In the genomic region with DNA sequence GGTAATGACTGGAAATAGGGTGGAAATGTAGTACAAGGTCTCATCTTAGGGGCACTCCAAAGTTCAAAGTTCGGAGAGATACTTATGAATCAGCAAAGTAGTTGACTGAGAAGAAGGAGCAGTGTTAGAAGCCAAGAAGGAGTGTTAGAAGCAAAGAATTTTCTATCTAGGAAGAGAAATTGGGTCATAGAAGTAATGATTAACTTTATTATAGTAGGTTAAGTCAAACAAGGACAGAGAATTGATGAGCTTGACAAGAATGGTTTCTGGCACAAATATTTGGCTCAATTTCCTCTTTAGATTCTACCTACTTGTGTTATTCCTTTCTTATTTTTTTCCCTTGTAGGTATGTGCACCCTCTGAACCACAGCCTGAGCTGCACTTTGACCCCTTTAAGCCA, we compare ENCODE assay signal across 1 cellular context.
TF ChIP-seq lines count a peak whose summit lies in the region.

No MANE protein-coding gene starts in this region.

TF ChIP-seq in GM23338, 12 proteins besides CTCF, POLR2A, EP300 and RAD21:
- TF ChIP-seq POLR2AphosphoS5 (IDR thresholded peaks at IDR 0.05; ENCODE audit: low read depth) = no peak
- no peak for TF ChIP-seq ETS1 (IDR thresholded peaks at IDR 0.05)
- TF ChIP-seq STAT1 (IDR thresholded peaks at IDR 0.05; ENCODE audit: unreplicated experiment) = no peak
- TF ChIP-seq JUNB (IDR thresholded peaks at IDR 0.05; ENCODE audit: unreplicated experiment) = no peak
- TF ChIP-seq, protein P1, sequence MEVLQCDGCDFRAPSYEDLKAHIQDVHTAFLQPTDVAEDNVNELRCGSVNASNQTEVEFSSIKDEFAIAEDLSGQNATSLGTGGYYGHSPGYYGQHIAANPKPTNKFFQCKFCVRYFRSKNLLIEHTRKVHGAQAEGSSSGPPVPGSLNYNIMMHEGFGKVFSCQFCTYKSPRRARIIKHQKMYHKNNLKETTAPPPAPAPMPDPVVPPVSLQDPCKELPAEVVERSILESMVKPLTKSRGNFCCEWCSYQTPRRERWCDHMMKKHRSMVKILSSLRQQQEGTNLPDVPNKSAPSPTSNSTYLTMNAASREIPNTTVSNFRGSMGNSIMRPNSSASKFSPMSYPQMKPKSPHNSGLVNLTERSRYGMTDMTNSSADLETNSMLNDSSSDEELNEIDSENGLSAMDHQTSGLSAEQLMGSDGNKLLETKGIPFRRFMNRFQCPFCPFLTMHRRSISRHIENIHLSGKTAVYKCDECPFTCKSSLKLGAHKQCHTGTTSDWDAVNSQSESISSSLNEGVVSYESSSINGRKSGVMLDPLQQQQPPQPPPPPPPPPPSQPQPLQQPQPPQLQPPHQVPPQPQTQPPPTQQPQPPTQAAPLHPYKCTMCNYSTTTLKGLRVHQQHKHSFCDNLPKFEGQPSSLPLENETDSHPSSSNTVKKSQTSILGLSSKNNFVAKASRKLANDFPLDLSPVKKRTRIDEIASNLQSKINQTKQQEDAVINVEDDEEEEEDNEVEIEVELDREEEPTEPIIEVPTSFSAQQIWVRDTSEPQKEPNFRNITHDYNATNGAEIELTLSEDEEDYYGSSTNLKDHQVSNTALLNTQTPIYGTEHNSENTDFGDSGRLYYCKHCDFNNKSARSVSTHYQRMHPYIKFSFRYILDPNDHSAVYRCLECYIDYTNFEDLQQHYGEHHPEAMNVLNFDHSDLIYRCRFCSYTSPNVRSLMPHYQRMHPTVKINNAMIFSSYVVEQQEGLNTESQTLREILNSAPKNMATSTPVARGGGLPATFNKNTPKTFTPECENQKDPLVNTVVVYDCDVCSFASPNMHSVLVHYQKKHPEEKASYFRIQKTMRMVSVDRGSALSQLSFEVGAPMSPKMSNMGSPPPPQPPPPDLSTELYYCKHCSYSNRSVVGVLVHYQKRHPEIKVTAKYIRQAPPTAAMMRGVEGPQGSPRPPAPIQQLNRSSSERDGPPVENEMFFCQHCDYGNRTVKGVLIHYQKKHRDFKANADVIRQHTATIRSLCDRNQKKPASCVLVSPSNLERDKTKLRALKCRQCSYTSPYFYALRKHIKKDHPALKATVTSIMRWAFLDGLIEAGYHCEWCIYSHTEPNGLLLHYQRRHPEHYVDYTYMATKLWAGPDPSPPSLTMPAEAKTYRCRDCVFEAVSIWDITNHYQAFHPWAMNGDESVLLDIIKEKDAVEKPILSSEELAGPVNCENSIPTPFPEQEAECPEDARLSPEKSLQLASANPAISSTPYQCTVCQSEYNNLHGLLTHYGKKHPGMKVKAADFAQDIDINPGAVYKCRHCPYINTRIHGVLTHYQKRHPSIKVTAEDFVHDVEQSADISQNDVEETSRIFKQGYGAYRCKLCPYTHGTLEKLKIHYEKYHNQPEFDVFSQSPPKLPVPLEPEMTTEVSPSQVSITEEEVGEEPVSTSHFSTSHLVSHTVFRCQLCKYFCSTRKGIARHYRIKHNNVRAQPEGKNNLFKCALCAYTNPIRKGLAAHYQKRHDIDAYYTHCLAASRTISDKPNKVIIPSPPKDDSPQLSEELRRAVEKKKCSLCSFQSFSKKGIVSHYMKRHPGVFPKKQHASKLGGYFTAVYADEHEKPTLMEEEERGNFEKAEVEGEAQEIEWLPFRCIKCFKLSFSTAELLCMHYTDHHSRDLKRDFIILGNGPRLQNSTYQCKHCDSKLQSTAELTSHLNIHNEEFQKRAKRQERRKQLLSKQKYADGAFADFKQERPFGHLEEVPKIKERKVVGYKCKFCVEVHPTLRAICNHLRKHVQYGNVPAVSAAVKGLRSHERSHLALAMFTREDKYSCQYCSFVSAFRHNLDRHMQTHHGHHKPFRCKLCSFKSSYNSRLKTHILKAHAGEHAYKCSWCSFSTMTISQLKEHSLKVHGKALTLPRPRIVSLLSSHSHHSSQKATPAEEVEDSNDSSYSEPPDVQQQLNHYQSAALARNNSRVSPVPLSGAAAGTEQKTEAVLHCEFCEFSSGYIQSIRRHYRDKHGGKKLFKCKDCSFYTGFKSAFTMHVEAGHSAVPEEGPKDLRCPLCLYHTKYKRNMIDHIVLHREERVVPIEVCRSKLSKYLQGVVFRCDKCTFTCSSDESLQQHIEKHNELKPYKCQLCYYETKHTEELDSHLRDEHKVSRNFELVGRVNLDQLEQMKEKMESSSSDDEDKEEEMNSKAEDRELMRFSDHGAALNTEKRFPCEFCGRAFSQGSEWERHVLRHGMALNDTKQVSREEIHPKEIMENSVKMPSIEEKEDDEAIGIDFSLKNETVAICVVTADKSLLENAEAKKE (CRISPR knock-in tag; IDR thresholded peaks at IDR 0.05) = no peak
- no peak for TF ChIP-seq CREB1 (CRISPR knock-in tag; IDR thresholded peaks at IDR 0.05; ENCODE audit: low read depth)
- TF ChIP-seq EZH2 (IDR thresholded peaks at IDR 0.05; ENCODE audit: low read depth, unreplicated experiment) = no peak
- no peak for TF ChIP-seq ZNF331 (CRISPR knock-in tag; IDR thresholded peaks at IDR 0.05; ENCODE audit: low read depth)
- TF ChIP-seq NANOG (IDR thresholded peaks at IDR 0.05; ENCODE audit: borderline replicate concordance) = no peak
- no peak for TF ChIP-seq ZNF114 (CRISPR knock-in tag; IDR thresholded peaks at IDR 0.05)
- no peak for TF ChIP-seq EZH2phosphoT487 (IDR thresholded peaks at IDR 0.05; ENCODE audit: unreplicated experiment)
- TF ChIP-seq, protein P2, sequence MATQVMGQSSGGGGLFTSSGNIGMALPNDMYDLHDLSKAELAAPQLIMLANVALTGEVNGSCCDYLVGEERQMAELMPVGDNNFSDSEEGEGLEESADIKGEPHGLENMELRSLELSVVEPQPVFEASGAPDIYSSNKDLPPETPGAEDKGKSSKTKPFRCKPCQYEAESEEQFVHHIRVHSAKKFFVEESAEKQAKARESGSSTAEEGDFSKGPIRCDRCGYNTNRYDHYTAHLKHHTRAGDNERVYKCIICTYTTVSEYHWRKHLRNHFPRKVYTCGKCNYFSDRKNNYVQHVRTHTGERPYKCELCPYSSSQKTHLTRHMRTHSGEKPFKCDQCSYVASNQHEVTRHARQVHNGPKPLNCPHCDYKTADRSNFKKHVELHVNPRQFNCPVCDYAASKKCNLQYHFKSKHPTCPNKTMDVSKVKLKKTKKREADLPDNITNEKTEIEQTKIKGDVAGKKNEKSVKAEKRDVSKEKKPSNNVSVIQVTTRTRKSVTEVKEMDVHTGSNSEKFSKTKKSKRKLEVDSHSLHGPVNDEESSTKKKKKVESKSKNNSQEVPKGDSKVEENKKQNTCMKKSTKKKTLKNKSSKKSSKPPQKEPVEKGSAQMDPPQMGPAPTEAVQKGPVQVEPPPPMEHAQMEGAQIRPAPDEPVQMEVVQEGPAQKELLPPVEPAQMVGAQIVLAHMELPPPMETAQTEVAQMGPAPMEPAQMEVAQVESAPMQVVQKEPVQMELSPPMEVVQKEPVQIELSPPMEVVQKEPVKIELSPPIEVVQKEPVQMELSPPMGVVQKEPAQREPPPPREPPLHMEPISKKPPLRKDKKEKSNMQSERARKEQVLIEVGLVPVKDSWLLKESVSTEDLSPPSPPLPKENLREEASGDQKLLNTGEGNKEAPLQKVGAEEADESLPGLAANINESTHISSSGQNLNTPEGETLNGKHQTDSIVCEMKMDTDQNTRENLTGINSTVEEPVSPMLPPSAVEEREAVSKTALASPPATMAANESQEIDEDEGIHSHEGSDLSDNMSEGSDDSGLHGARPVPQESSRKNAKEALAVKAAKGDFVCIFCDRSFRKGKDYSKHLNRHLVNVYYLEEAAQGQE (IDR thresholded peaks at IDR 0.05; ENCODE audit: unreplicated experiment) = no peak
